ENCODE assay signal across 8 cellular contexts in genomic region chr1:155017021-155017945, GRCh38. TPM values are rescaled to one million over a fixed set of nuclear protein-coding genes. Genes with fewer than 3 reads are reported as not detected.
A peak's percentile ranks its signal among the peaks of the same experiment; 100 is the strongest.
DNase-seq lines count a peak whose midpoint lies in the region; ATAC-seq lines count a peak whose summit lies in the region.

No MANE protein-coding gene starts in this region.

- peaks cover 44% of the 10 kb centered on the region for H3K4me1 Mint-ChIP-seq in activated T-helper 17 cell treated with anti-CD3 and anti-CD28 coated beads, Interleukin-2, amount 50 U/mL, for 72 hours
- peaks cover 19 to 41% of the 10 kb centered on the region in 2 donors for H3K4me1 Mint-ChIP-seq in natural killer cell treated with Interleukin-12 subunit alpha and Interleukin-12 subunit beta and Interleukin-15 and Interleukin-18, amount 100 ng/mL, for 72 hours (ENCODE audit: low read depth in 2 of 2)

- no peaks in the 10 kb centered on the region for H3K27me3 Mint-ChIP-seq in activated T-helper 17 cell treated with anti-CD3 and anti-CD28 coated beads, Interleukin-2, amount 50 U/mL, for 72 hours
- H3K27me3 Mint-ChIP-seq in natural killer cell treated with Interleukin-12 subunit alpha and Interleukin-12 subunit beta and Interleukin-15 and Interleukin-18, amount 100 ng/mL, for 72 hours, result no peaks in the 10 kb centered on the region

- H3K9me3 Mint-ChIP-seq in activated T-helper 17 cell treated with anti-CD3 and anti-CD28 coated beads, Interleukin-2, amount 50 U/mL, for 72 hours, result no peaks in the 10 kb centered on the region
- H3K9me3 Mint-ChIP-seq in natural killer cell treated with Interleukin-12 subunit alpha and Interleukin-12 subunit beta and Interleukin-15 and Interleukin-18, amount 100 ng/mL, for 72 hours, result no peaks in the 10 kb centered on the region

- DNase-seq in COR-L47 (lab: John Stamatoyannopoulos, UW) (peak; percentile 87), HuH-7.5 (ENCODE audit: low spot score) (peak; percentile 87), RKO (ENCODE audit: low spot score) (peak; percentile 92), fibroblast of peridontal ligament (ENCODE audit: extremely low read depth) (peak; percentile 80)
- peak; percentile 87 for DNase-seq in natural killer cell treated with Interleukin-12 subunit alpha and Interleukin-12 subunit beta and Interleukin-15 and Interleukin-18, amount 100 ng/mL, for 72 hours (ENCODE audit: low spot score)
- DNase-seq in stimulated activated naive CD4-positive, alpha-beta T cell (lab: John Stamatoyannopoulos, UW), result peak; percentile 73 to 89 (median 84)

- ATAC-seq in GM21381 (IDR thresholded peaks at IDR 0.05; ENCODE audit: unreplicated experiment), result peak; percentile 78
- peak; percentile 89 for ATAC-seq in activated T-helper 17 cell treated with anti-CD3 and anti-CD28 coated beads, Interleukin-2, amount 50 U/mL, for 72 hours (replicated peaks)
- ATAC-seq in natural killer cell treated with Interleukin-12 subunit alpha and Interleukin-12 subunit beta and Interleukin-15 and Interleukin-18, amount 100 ng/mL, for 72 hours, result peak; percentile 94 to 95

- peak overlapping the region; percentile 69 for H3K4me3 Mint-ChIP-seq in activated T-helper 17 cell treated with anti-CD3 and anti-CD28 coated beads, Interleukin-2, amount 50 U/mL, for 72 hours
- peak overlapping the region; percentile 54 for H3K4me3 Mint-ChIP-seq in natural killer cell treated with Interleukin-12 subunit alpha and Interleukin-12 subunit beta and Interleukin-15 and Interleukin-18, amount 100 ng/mL, for 72 hours

- H3K36me3 Mint-ChIP-seq in activated T-helper 17 cell treated with anti-CD3 and anti-CD28 coated beads, Interleukin-2, amount 50 U/mL, for 72 hours (ENCODE audit: low read depth), result peaks cover 75% of the 10 kb centered on the region
- H3K36me3 Mint-ChIP-seq in natural killer cell treated with Interleukin-12 subunit alpha and Interleukin-12 subunit beta and Interleukin-15 and Interleukin-18, amount 100 ng/mL, for 72 hours, result no peaks in the 10 kb centered on the region

- peak overlapping the region; percentile 88 for H3K27ac Mint-ChIP-seq in activated T-helper 17 cell treated with anti-CD3 and anti-CD28 coated beads, Interleukin-2, amount 50 U/mL, for 72 hours
- no peak overlapping the region for H3K27ac Mint-ChIP-seq in natural killer cell treated with Interleukin-12 subunit alpha and Interleukin-12 subunit beta and Interleukin-15 and Interleukin-18, amount 100 ng/mL, for 72 hours

RNA-seq across cellular contexts. Expression of gene ZBTB7B, which starts 14.7 kb away (rescaled TPM):
- 100 to 1,000 TPM in 1 of 2 donors, 10 to 100 TPM in 1; 94.5 to 140 TPM for total RNA-seq in activated T-helper 17 cell treated with anti-CD3 and anti-CD28 coated beads, Interleukin-2, amount 50 U/mL, for 72 hours
- 100 to 1,000 TPM in 1 of 2 donors, 10 to 100 TPM in 1; 78.4 to 107 TPM for total RNA-seq in natural killer cell treated with Interleukin-12 subunit alpha and Interleukin-12 subunit beta and Interleukin-15 and Interleukin-18, amount 100 ng/mL, for 72 hours

RNA-seq across cellular contexts. Expression of gene DCST2, which starts 16.3 kb away (rescaled TPM):
- total RNA-seq in activated T-helper 17 cell treated with anti-CD3 and anti-CD28 coated beads, Interleukin-2, amount 50 U/mL, for 72 hours, result 1 to 10 TPM in 1 of 2 donors, under 1 TPM in 1; 0.67 to 2.2 TPM
- total RNA-seq in natural killer cell treated with Interleukin-12 subunit alpha and Interleukin-12 subunit beta and Interleukin-15 and Interleukin-18, amount 100 ng/mL, for 72 hours, result under 1 TPM in 1 of 2 donors, not detected in 1; 0.57 TPM

RNA-seq across cellular contexts. Expression of gene DCST1, which starts 16.3 kb away (rescaled TPM):
- total RNA-seq in activated T-helper 17 cell treated with anti-CD3 and anti-CD28 coated beads, Interleukin-2, amount 50 U/mL, for 72 hours, result not detected
- total RNA-seq in natural killer cell treated with Interleukin-12 subunit alpha and Interleukin-12 subunit beta and Interleukin-15 and Interleukin-18, amount 100 ng/mL, for 72 hours, result not detected

RNA-seq across cellular contexts. Expression of gene LENEP, which starts 23.9 kb away (rescaled TPM):
- total RNA-seq in activated T-helper 17 cell treated with anti-CD3 and anti-CD28 coated beads, Interleukin-2, amount 50 U/mL, for 72 hours, result under 1 TPM; 0.77 to 0.97 TPM
- total RNA-seq in natural killer cell treated with Interleukin-12 subunit alpha and Interleukin-12 subunit beta and Interleukin-15 and Interleukin-18, amount 100 ng/mL, for 72 hours, result 1 to 10 TPM in 1 of 2 donors, under 1 TPM in 1; 0.48 to 4.3 TPM

RNA-seq across cellular contexts. Expression of gene ADAM15, which starts 33.8 kb away (rescaled TPM):
- total RNA-seq in activated T-helper 17 cell treated with anti-CD3 and anti-CD28 coated beads, Interleukin-2, amount 50 U/mL, for 72 hours, result 10 to 100 TPM; 53.2 to 86.6 TPM
- 100 to 1,000 TPM in 1 of 2 donors, 10 to 100 TPM in 1; 42.1 to 107 TPM for total RNA-seq in natural killer cell treated with Interleukin-12 subunit alpha and Interleukin-12 subunit beta and Interleukin-15 and Interleukin-18, amount 100 ng/mL, for 72 hours

Comparison
In these comparisons a context has a peak if more than half of its experiments do, and no peak if none do; other contexts are left out.
1. Peak in every context shown above with its lines: DNase-seq and ATAC-seq.